In genomic region chr10:126013489-126014281, GRCh38 we compare ENCODE assay signal across 8 cellular contexts.
DNase-seq lines count a peak whose midpoint lies in the region; ATAC-seq and TF ChIP-seq lines count a peak whose summit lies in the region.

No MANE protein-coding gene starts in this region.

- no peaks in the 10 kb centered on the region for H3K4me1 ChIP-seq in Karpas-422 (ENCODE audit: low read length)
- no peaks in the 10 kb centered on the region for H3K4me1 ChIP-seq in gastroesophageal sphincter

- TF ChIP-seq EP300 in gastroesophageal sphincter (IDR thresholded peaks at IDR 0.05), result no peak

- H3K9me3 ChIP-seq in Karpas-422 (ENCODE audit: low read length) (no peaks in the 10 kb centered on the region), gastroesophageal sphincter (peaks cover 0 to 8% (median 0%) of the 10 kb centered on the region in 3 donors)

- no peak overlapping the region for H2AFZ ChIP-seq in Karpas-422 (ENCODE audit: low read length)

- H3K27ac ChIP-seq in Karpas-422 (ENCODE audit: low read length), result no peak overlapping the region
- H3K27ac ChIP-seq in gastroesophageal sphincter, result no peak overlapping the region

- no peak overlapping the region for H3K9ac ChIP-seq in Karpas-422 (ENCODE audit: low read length)

- no peak for ATAC-seq in gastroesophageal sphincter
- ATAC-seq in GM21447 (IDR thresholded peaks at IDR 0.05; ENCODE audit: unreplicated experiment), result no peak

- H3K36me3 ChIP-seq in Karpas-422 (ENCODE audit: insufficient read depth, low read length) (no peaks in the 10 kb centered on the region), gastroesophageal sphincter (peaks cover 0 to 5% of the 10 kb centered on the region in 2 donors)

- in situ Hi-C loops in ACHN (cut with HindIII; ENCODE audit: low pct_ligation_motif_present, low pct_unique_long_range_greater_than_20kb, low sequenced_read_pairs), result no loop called here

- H3K79me2 ChIP-seq in Karpas-422 (ENCODE audit: low read length), result no peaks in the 10 kb centered on the region

- WGBS in gastroesophageal sphincter (ENCODE audit: low coverage in 1 of 2), 2 donors, result 75 to 82% methylated on average over 4 to 7 of the region's 10 CpGs

- DNase-seq in ACHN, result peak; percentile 12
- peak; percentile 42 for DNase-seq in Karpas-422
- DNase-seq in epithelial cell of esophagus (ENCODE audit: low read depth), result peak; percentile 85
- no peak for DNase-seq in NCI-H1436 treated with DMSO at 0.1 percent for 48 hours (lab: John Stamatoyannopoulos, UW)
- no peak for DNase-seq in SKM-1 (lab: John Stamatoyannopoulos, UW; ENCODE audit: unreplicated experiment)

- no peaks in the 10 kb centered on the region for H3K9me2 ChIP-seq in Karpas-422 (replicated peaks; ENCODE audit: insufficient read depth, low read length)

- TF ChIP-seq CTCF in GM12873 (IDR thresholded peaks at IDR 0.05; ENCODE audit: insufficient read depth, low read depth, low read length, missing control alignments) (peak; percentile 25), epithelial cell of esophagus (IDR thresholded peaks at IDR 0.05; ENCODE audit: insufficient read depth, low read depth, low read length, missing control alignments) (no peak), gastroesophageal sphincter (IDR thresholded peaks at IDR 0.05) (no peak)

- no peak for TF ChIP-seq POLR2A in gastroesophageal sphincter (IDR thresholded peaks at IDR 0.05)

- H3K4me2 ChIP-seq in Karpas-422 (ENCODE audit: low read depth, low read length, poor library complexity, severe bottlenecking), result no peak overlapping the region

- H3K4me3 ChIP-seq in Karpas-422 (ENCODE audit: low read length), result no peak overlapping the region
- no peak overlapping the region for H3K4me3 ChIP-seq in epithelial cell of esophagus (ENCODE audit: low read length)
- no peak overlapping the region for H3K4me3 ChIP-seq in gastroesophageal sphincter

- no peaks in the 10 kb centered on the region for H4K20me1 ChIP-seq in Karpas-422 (ENCODE audit: insufficient read depth, low read depth, low read length)

- H3K27me3 ChIP-seq in Karpas-422 (ENCODE audit: low read length) (no peaks in the 10 kb centered on the region), gastroesophageal sphincter (no peaks in the 10 kb centered on the region)

Comparison
In these comparisons a context has a peak if more than half of its experiments do, and no peak if none do; other contexts are left out.
1. DNase-seq: peak in ACHN (single experiment), Karpas-422 (single experiment) and epithelial cell of esophagus (single experiment); none in NCI-H1436 treated with DMSO at 0.1 percent for 48 hours (single experiment) and SKM-1 (single experiment).